ENCODE assay signal across 8 cellular contexts in the genomic region with DNA sequence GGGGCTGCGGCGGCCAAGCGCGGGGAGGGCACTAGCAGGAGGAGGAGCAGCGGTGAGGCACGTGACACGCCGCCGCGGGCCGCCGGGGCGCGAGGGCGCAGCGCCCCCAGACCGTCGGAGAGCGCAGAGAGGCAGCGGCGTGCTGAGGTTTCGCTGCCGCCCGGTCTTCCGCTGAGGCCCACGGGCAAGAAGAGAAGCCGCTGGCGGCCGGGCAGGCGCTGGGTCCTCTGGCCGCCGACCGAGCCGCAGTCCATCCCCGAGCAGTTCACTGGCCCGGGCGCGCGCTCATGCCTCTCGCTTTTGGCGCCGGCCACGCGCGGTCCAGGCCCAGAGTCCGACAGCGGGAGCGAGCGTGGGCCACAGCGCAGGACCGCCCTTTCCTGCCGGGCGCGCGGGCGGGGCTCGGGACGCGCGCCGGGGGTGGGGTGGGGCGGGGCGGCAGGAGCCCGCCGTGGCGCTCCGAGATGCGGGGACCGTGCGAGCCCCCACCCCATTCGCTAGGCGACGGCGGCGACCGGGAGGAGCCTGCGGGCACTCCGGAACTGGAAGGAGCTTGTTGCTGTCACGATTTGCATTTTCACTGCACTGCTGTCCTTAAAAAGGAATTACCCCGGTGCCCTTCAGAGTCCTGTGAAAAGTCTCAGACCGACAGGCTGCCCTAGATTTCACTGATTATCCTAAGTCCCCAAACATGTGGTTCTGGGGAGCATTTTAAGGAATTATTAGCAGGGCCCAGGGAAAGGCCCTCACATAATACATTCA. TPM values are rescaled to one million over a fixed set of nuclear protein-coding genes. Genes with fewer than 3 reads are reported as not detected.
DNase-seq lines count a peak whose midpoint lies in the region; ATAC-seq and TF ChIP-seq lines count a peak whose summit lies in the region.

TSS of gene MCUR1 (minus strand) at position 382 of the 762 bp plus-strand sequence. CDS start at position 254, 128 bp downstream.

- 1% methylated on average over 33 of the region's 81 CpGs; no CpG with 5 or more reads in 1 of the 2 experiments for WGBS in IMR-90 (ENCODE audit: extremely low coverage in 2 of 2, insufficient read length in 1 of 2), 2 experiments
- 0% methylated on average over 2 of the region's 81 CpGs for WGBS in esophagus squamous epithelium, 2 donors

- peak within 1 kb of the TSS; percentile 23; the same call in 1 of the 2 replicates for H4K91ac ChIP-seq in IMR-90 (ENCODE audit: insufficient read depth, low read depth, low read length)

- peak within 1 kb of the TSS; percentile 70 for H3K9ac ChIP-seq in IMR-90 (ENCODE audit: low read depth, low read length)

- H3K27ac ChIP-seq in IMR-90 (ENCODE audit: insufficient read depth, low read length) (peak within 1 kb of the TSS; percentile 82), esophagus squamous epithelium (peak within 1 kb of the TSS; percentile 92 to 99 (median 96))

- peaks cover 3% of the 10 kb centered on the region for H4K20me1 ChIP-seq in IMR-90 (ENCODE audit: insufficient read depth, low read length)

- CTCF ChIA-PET in IMR-90 (lab: Yijun Ruan, JAX), result no interaction called here

- peak within 1 kb of the TSS; percentile 90 for H3K4me2 ChIP-seq in IMR-90 (ENCODE audit: low read depth, low read length)

- no peak for TF ChIP-seq RAD21 in IMR-90 (IDR thresholded peaks at IDR 0.05; ENCODE audit: low read length)

- peak within 1 kb of the TSS; percentile 45 for H3K56ac ChIP-seq in IMR-90 (ENCODE audit: extremely low read depth, insufficient read depth, low read length)

- dilution Hi-C loops in IMR-90 (cut with HindIII; ENCODE audit: low sequenced_read_pairs, unreplicated experiment), result no loop called here

- no peak within 1 kb of the TSS; the same call in 2 of the 3 replicates for H2BK15ac ChIP-seq in IMR-90 (ENCODE audit: low read depth, low read length)

- H3K4me3 ChIP-seq in IMR-90 (ENCODE audit: insufficient read depth, low read depth, low read length) (peak within 1 kb of the TSS; percentile 86), esophagus squamous epithelium (peak within 1 kb of the TSS; percentile 86 to 99 (median 94))

- peak; percentile 86 for ATAC-seq in GM21528 (IDR thresholded peaks at IDR 0.05; ENCODE audit: low FRiP score, unreplicated experiment)
- ATAC-seq in IMR-90 (ENCODE audit: low read depth), result peak; percentile 89

- H3K9me3 ChIP-seq in IMR-90 (ENCODE audit: control insufficient read depth, insufficient read depth, low read length) (no peaks in the 10 kb centered on the region), esophagus squamous epithelium (no peaks in the 10 kb centered on the region)

- H3K18ac ChIP-seq in IMR-90 (ENCODE audit: low read depth, low read length), result no peak within 1 kb of the TSS; the same call in 1 of the 2 replicates

- peak; percentile 91 for DNase-seq in DMS53 treated with DMSO at 0.1 percent for 48 hours (lab: John Stamatoyannopoulos, UW; ENCODE audit: unreplicated experiment)
- DNase-seq in IMR-90, result peak; percentile 74
- peak; percentile 85 to 89 for DNase-seq in activated T-cell treated with anti-CD3 and anti-CD28 coated beads, Interleukin-2, amount 50 U/mL, for 48 hours
- DNase-seq in esophagus squamous epithelium (lab: John Stamatoyannopoulos, UW), result peak; percentile 63
- DNase-seq in myocyte (ENCODE audit: low read depth), result peak; percentile 90
- peak; percentile 51 to 78 for DNase-seq in stimulated activated CD8-positive, alpha-beta memory T cell treated with anti-CD3 and anti-CD28 coated beads, Interleukin-7, amount 100 ng/mL, for 4 hours (ENCODE audit: low read depth in 2 of 2)

- peak within 1 kb of the TSS; percentile 27 to 59 for H4K8ac ChIP-seq in IMR-90 (ENCODE audit: low read depth in 2 of 2, low read length in 2 of 2)

- peak within 1 kb of the TSS; percentile 14; the same call in 1 of the 2 replicates for H3K23ac ChIP-seq in IMR-90 (ENCODE audit: low read depth, low read length)

- H2BK5ac ChIP-seq in IMR-90 (ENCODE audit: low read depth, low read length, poor library complexity, severe bottlenecking), result peak within 1 kb of the TSS; percentile 68

- intact Hi-C loops in IMR-90 (cut with micrococcal nuclease), result no loop called here
- intact Hi-C loops in esophagus squamous epithelium (cut with DNase I), result no loop called here

- H3K79me1 ChIP-seq in IMR-90 (ENCODE audit: low read depth in 1 of 2, low read length in 2 of 2), result peaks cover 18 to 32% of the 10 kb centered on the region in 2 experiments

- H3K4ac ChIP-seq in IMR-90 (ENCODE audit: low read depth, low read length), result peak within 1 kb of the TSS; percentile 72; the same call in 1 of the 2 replicates

- H2BK120ac ChIP-seq in IMR-90 (ENCODE audit: low read depth, low read length), result peak within 1 kb of the TSS; percentile 52; the same call in 1 of the 2 replicates

- no peak within 1 kb of the TSS for H2BK20ac ChIP-seq in IMR-90 (ENCODE audit: low read depth, low read length)

- TF ChIP-seq POLR2A in IMR-90 (IDR thresholded peaks at IDR 0.05; ENCODE audit: low read depth, low read length), result peak; percentile 80
- peak in 2 of 4 donors; percentile 82 to 85 for TF ChIP-seq POLR2A in esophagus squamous epithelium (IDR thresholded peaks at IDR 0.05)

- H3K36me3 ChIP-seq in IMR-90 (ENCODE audit: control insufficient read depth, insufficient read depth, low read length), result no peaks in the 10 kb centered on the region
- H3K36me3 ChIP-seq in esophagus squamous epithelium, result no peaks in the 10 kb centered on the region

- peak within 1 kb of the TSS; percentile 87 for H2AK9ac ChIP-seq in IMR-90 (replicated peaks; ENCODE audit: low read depth, low read length, poor library complexity)

- H3K27me3 ChIP-seq in IMR-90 (ENCODE audit: control insufficient read depth, insufficient read depth, low read length), result no peaks in the 10 kb centered on the region
- H3K27me3 ChIP-seq in esophagus squamous epithelium, result no peaks in the 10 kb centered on the region

- peak within 1 kb of the TSS; percentile 98 for H2AFZ ChIP-seq in IMR-90 (replicated peaks; ENCODE audit: low read length, poor library complexity)

- peak; percentile 28; the same call in 1 of the 2 replicates for TF ChIP-seq CTCF in IMR-90 (conservative IDR thresholded peaks at IDR 0.05; ENCODE audit: low read depth, low read length)
- TF ChIP-seq CTCF in esophagus squamous epithelium (IDR thresholded peaks at IDR 0.05), result peak in 3 of 6 experiments; percentile 13 to 38 (median 30)

- peak within 1 kb of the TSS; percentile 48 for H3K14ac ChIP-seq in IMR-90 (replicated peaks; ENCODE audit: low read depth, low read length)

- H3K4me1 ChIP-seq in IMR-90 (ENCODE audit: control insufficient read depth, insufficient read depth, low read length), result no peaks in the 10 kb centered on the region
- H3K4me1 ChIP-seq in esophagus squamous epithelium, result peaks cover 6 to 42% (median 13%) of the 10 kb centered on the region in 3 donors

- H4K5ac ChIP-seq in IMR-90 (ENCODE audit: low read depth, low read length), result peak within 1 kb of the TSS; percentile 47

- H2AK5ac ChIP-seq in IMR-90 (ENCODE audit: low read depth, low read length), result no peak within 1 kb of the TSS

- POLR2A ChIA-PET in IMR-90 (lab: Charles Lee; ENCODE audit: unreplicated experiment), result no interaction called here

- no TSS peak for BruUV-seq in IMR-90 (replicated peaks; lab: Mats Ljungman, UMichigan)

- in situ Hi-C loops in IMR-90 (cut with MboI; ENCODE audit: low sequenced_read_pairs), result no loop called here

- H3K9me1 ChIP-seq in IMR-90 (ENCODE audit: insufficient read depth, low read length), result peaks cover 6% of the 10 kb centered on the region; the same call in 1 of the 2 replicates

TF ChIP-seq in IMR-90, 13 proteins besides CTCF, POLR2A, EP300 and RAD21:
- TF ChIP-seq, protein P1, sequence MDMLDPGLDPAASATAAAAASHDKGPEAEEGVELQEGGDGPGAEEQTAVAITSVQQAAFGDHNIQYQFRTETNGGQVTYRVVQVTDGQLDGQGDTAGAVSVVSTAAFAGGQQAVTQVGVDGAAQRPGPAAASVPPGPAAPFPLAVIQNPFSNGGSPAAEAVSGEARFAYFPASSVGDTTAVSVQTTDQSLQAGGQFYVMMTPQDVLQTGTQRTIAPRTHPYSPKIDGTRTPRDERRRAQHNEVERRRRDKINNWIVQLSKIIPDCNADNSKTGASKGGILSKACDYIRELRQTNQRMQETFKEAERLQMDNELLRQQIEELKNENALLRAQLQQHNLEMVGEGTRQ (IDR thresholded peaks at IDR 0.05; ENCODE audit: low read depth, low read length), result peak; percentile 92
- TF ChIP-seq MXI1 (IDR thresholded peaks at IDR 0.05; ENCODE audit: borderline replicate concordance, low read depth, low read length), result 0 out of 2 replicates have a peak, but pooled peaks have one; percentile 13
- TF ChIP-seq MAZ (IDR thresholded peaks at IDR 0.05; ENCODE audit: borderline replicate concordance, low read depth, low read length), result peak; percentile 90
- TF ChIP-seq RFX5 (IDR thresholded peaks at IDR 0.05; ENCODE audit: low read depth, low read length), result no peak
- TF ChIP-seq BHLHE40 (IDR thresholded peaks at IDR 0.05; ENCODE audit: low read depth, low read length), result peak; percentile 81

TF ChIP-seq in PFSK-1, 5 proteins besides CTCF, POLR2A, EP300 and RAD21 (continues in another document):
- TF ChIP-seq TAF1 (IDR thresholded peaks at IDR 0.05; ENCODE audit: borderline replicate concordance, insufficient read depth, low read length) (0 out of 2 replicates have a peak, but pooled peaks have one; percentile 24), POLR2AphosphoS5 (IDR thresholded peaks at IDR 0.05; ENCODE audit: low read depth, low read length) (no peak; the same call in none of the 2 replicates), SIN3A (IDR thresholded peaks at IDR 0.05; ENCODE audit: borderline replicate concordance, insufficient read depth, low read length) (no peak)

RNA-seq across cellular contexts. Expression of gene MCUR1, which starts in this region (rescaled TPM):
- total RNA-seq in IMR-90 (2012; rRNA removed) (4.1 and 5.6 TPM in 2 replicates), esophagus squamous epithelium (10 to 100 TPM; 11.4 to 14.3 (median 13.1) TPM), myocyte (13.8 and 20.4 TPM in 2 replicates)
- polyA plus RNA-seq in IMR-90 (2012; rRNA removed), result 6.0 and 6.5 TPM in 2 replicates
- polyA plus RNA-seq in IMR-90 (2012; cell fraction: cytosol; rRNA removed), result 3.9 and 4.3 TPM in 2 replicates
- 2.6 and 2.7 TPM in 2 replicates for polyA plus RNA-seq in IMR-90 (2012; cell fraction: nucleus; rRNA removed; ENCODE audit: low replicate concordance)
- 27.5 TPM for polyA plus RNA-seq in PFSK-1 (2012; ENCODE audit: insufficient read length, low read depth)
- polyA plus RNA-seq in myocyte (2012), result 13.4 TPM

Comparison
In these comparisons a context has a peak if more than half of its experiments do, and no peak if none do; other contexts are left out.
1. Peak in every context shown above with its lines: DNase-seq, ATAC-seq, H3K4me3 ChIP-seq and H3K27ac ChIP-seq.